ENCODE assay signal across 22 cellular contexts in genomic region chr10:107971411-107971810, GRCh38.
DNase-seq lines count a peak whose midpoint lies in the region; ATAC-seq and TF ChIP-seq lines count a peak whose summit lies in the region.
"Had no signal": no experiment of that assay in that cellular context is flagged by ENCODE, and none has a peak within 500 bp of the region (broad histone marks: within the 10 kb centered on the region; RNA-seq: fewer than 3 reads in every experiment).

No MANE protein-coding gene starts in this region.

- peak overlapping the region; percentile 96 for H3K27ac ChIP-seq in RWPE2 (ENCODE audit: poor library complexity, severe bottlenecking)
- H3K27ac ChIP-seq in coronary artery = no peak overlapping the region

- H3K36me3 ChIP-seq in RWPE2 (ENCODE audit: low read depth) = no peaks in the 10 kb centered on the region

- H3K4me3 ChIP-seq in RWPE2 (ENCODE audit: severe bottlenecking) = no peak overlapping the region
- no peak overlapping the region for H3K4me3 ChIP-seq in skeletal muscle cell (ENCODE audit: low read depth, low read length)
- H3K4me3 ChIP-seq in coronary artery = no peak overlapping the region
- H3K4me3 ChIP-seq: K562, lung had no signal

- H3K4me1 ChIP-seq in RWPE2 (ENCODE audit: insufficient read depth, poor library complexity, severe bottlenecking) = peaks cover 34% of the 10 kb centered on the region

- DNase-seq in GM04503 (ENCODE audit: low read depth) = peak; percentile 33
- DNase-seq in RWPE2 (ENCODE audit: low spot score) = no peak
- DNase-seq in fibroblast of gingiva (ENCODE audit: low read depth) = peak; percentile 27
- DNase-seq in skeletal muscle cell (ENCODE audit: low read depth) = peak; percentile 80
- no peak for DNase-seq in coronary artery (ENCODE audit: low spot score)
- DNase-seq: activated CD4-positive, alpha-beta memory T cell treated with anti-CD3 and anti-CD28 coated beads for 36 hours; activated CD4-positive, CD25-positive, alpha-beta regulatory T cell; activated T-cell treated with anti-CD3 and anti-CD28 coated beads for 4 hours; C1 segment of cervical spinal cord; Calu3; NCI-H1930; NCI-H446; NK-92 treated with Interleukin-12 subunit alpha and Interleukin-12 subunit beta, amount 100 ng/mL, for 24 hours; occipital lobe; retina; stimulated activated CD8-positive, alpha-beta memory T cell treated with anti-CD3 and anti-CD28 coated beads, Interleukin-4, amount 100 ng/mL, for 48 hours had no signal

- H3K9me3 ChIP-seq in RWPE2 (ENCODE audit: severe bottlenecking) = peaks cover 3% of the 10 kb centered on the region

- ATAC-seq in RWPE2 (ENCODE audit: low read depth) (peak; percentile 58), GM19467 (IDR thresholded peaks at IDR 0.05; ENCODE audit: unreplicated experiment) (no peak), HG03520 (IDR thresholded peaks at IDR 0.05; ENCODE audit: unreplicated experiment) (no peak), HG03280 (IDR thresholded peaks at IDR 0.05; ENCODE audit: unreplicated experiment) (no peak)
- ATAC-seq: esophagus mucosa, K562 had no signal

- no peaks in the 10 kb centered on the region for H3K27me3 ChIP-seq in RWPE2 (ENCODE audit: insufficient read depth, poor library complexity, severe bottlenecking)

- TF ChIP-seq CTCF in RWPE2 (IDR thresholded peaks at IDR 0.05; ENCODE audit: poor library complexity, severe bottlenecking) (no peak), coronary artery (IDR thresholded peaks at IDR 0.05) (no peak)

Comparison
In these comparisons a context has a peak if more than half of its experiments do, and no peak if none do; other contexts are left out.
1. DNase-seq: peak in GM04503 (single experiment), fibroblast of gingiva (single experiment) and skeletal muscle cell (single experiment); none in RWPE2 (single experiment) and coronary artery (single experiment).